In genomic region chr9:33289501-33289900, GRCh38 we compare ENCODE assay signal across 8 cellular contexts. TPM values are rescaled to one million over a fixed set of nuclear protein-coding genes. Genes with fewer than 3 reads are reported as not detected.
DNase-seq lines count a peak whose midpoint lies in the region; ATAC-seq, FAIRE-seq and TF ChIP-seq lines count a peak whose summit lies in the region.

No MANE protein-coding gene starts in this region.

- H2BK120ac ChIP-seq in mesendoderm (ENCODE audit: low read depth, low read length) = no peak overlapping the region

- no peaks in the 10 kb centered on the region for H3K4me1 ChIP-seq in SJCRH30
- H3K4me1 ChIP-seq in mesendoderm (ENCODE audit: control insufficient read depth, low read depth, low read length) = no peaks in the 10 kb centered on the region
- peaks cover 2 to 40% of the 10 kb centered on the region in 2 donors for H3K4me1 ChIP-seq in thoracic aorta (ENCODE audit: control insufficient read depth in 1 of 2, low read depth in 2 of 2)

- H3K4me3 ChIP-seq in SJCRH30 = peak overlapping the region; percentile 75
- H3K4me3 ChIP-seq in bronchial epithelial cell (ENCODE audit: low read depth, low read length) = peak overlapping the region; percentile 76
- H3K4me3 ChIP-seq in mesendoderm (ENCODE audit: low read length) = no peak overlapping the region
- H3K4me3 ChIP-seq in thoracic aorta = peak overlapping the region; percentile 94

- no peaks in the 10 kb centered on the region for H3K27me3 ChIP-seq in SJCRH30
- H3K27me3 ChIP-seq in bronchial epithelial cell (ENCODE audit: control insufficient read depth, insufficient read depth, low read length) = no peaks in the 10 kb centered on the region
- H3K27me3 ChIP-seq in mesendoderm (ENCODE audit: insufficient read depth, low read length, poor library complexity) = no peaks in the 10 kb centered on the region
- no peaks in the 10 kb centered on the region for H3K27me3 ChIP-seq in thoracic aorta (replicated peaks; ENCODE audit: insufficient read depth)

- H4K5ac ChIP-seq in mesendoderm (ENCODE audit: low read length) = no peak overlapping the region

- TF ChIP-seq CTCF in bronchial epithelial cell (IDR thresholded peaks at IDR 0.05; ENCODE audit: insufficient read depth, low read length, severe bottlenecking) (no peak), thoracic aorta (IDR thresholded peaks at IDR 0.05) (no peak)

- peak; percentile 20 for DNase-seq in ELR (ENCODE audit: low read depth)
- peak; percentile 12 to 18 for DNase-seq in SJCRH30
- no peak for DNase-seq in bronchial epithelial cell (ENCODE audit: low read depth)
- peak; percentile 18 for DNase-seq in mesendoderm
- no peak for DNase-seq in thoracic aorta (ENCODE audit: low spot score)
- DNase-seq in NOMO-1 treated with dmso at 0.1 percent for 144 hours (lab: John Stamatoyannopoulos, UW; ENCODE audit: unreplicated experiment) = no peak
- no peak for DNase-seq in superior temporal gyrus (ENCODE audit: extremely low spot score)
- no peak for DNase-seq in NCI-H2029 treated with DMSO at 0.1 percent for 48 hours (lab: John Stamatoyannopoulos, UW)

- peak overlapping the region; percentile 89 for H3K56ac ChIP-seq in mesendoderm (ENCODE audit: low read length)

- no peak for ATAC-seq in thoracic aorta (ENCODE audit: insufficient number of reproducible peaks, low FRiP score, low read depth)

- peaks cover 32% of the 10 kb centered on the region for H3K79me2 ChIP-seq in mesendoderm (ENCODE audit: control insufficient read depth, insufficient read depth, low read length)

- no peak overlapping the region for H2BK15ac ChIP-seq in mesendoderm (replicated peaks; ENCODE audit: low read depth)

- no peak for FAIRE-seq in bronchial epithelial cell (lab: Jason Lieb, UNC)

- no CpG with 5 or more reads among the region's 12 CpGs for WGBS in mesendoderm (ENCODE audit: extremely low coverage, insufficient coverage, low lambda C conversion rate)

- H3K9me3 ChIP-seq in SJCRH30 (replicated peaks) (no peaks in the 10 kb centered on the region), thoracic aorta (no peaks in the 10 kb centered on the region)

- H4K8ac ChIP-seq in mesendoderm (ENCODE audit: low read depth, low read length) = no peak overlapping the region

- H3K4me2 ChIP-seq in mesendoderm (ENCODE audit: low read length) = no peak overlapping the region

- peak overlapping the region; percentile 69 for H3K18ac ChIP-seq in mesendoderm (ENCODE audit: low read length)

- H3K23ac ChIP-seq in mesendoderm (ENCODE audit: low read length) = no peak overlapping the region

- H3K9ac ChIP-seq in mesendoderm (ENCODE audit: low read length) = peak overlapping the region; percentile 40

- H3K27ac ChIP-seq in SJCRH30 = peak overlapping the region; percentile 84
- H3K27ac ChIP-seq in mesendoderm (ENCODE audit: low read depth, low read length) = no peak overlapping the region
- peak overlapping the region; percentile 99 for H3K27ac ChIP-seq in thoracic aorta

- peak overlapping the region; percentile 41 for H3K4ac ChIP-seq in mesendoderm (ENCODE audit: low read depth, low read length)

- H3K36me3 ChIP-seq in SJCRH30 (peaks cover 13% of the 10 kb centered on the region; the same call in 1 of the 2 replicates), bronchial epithelial cell (ENCODE audit: control insufficient read depth, insufficient read depth, low read length) (peaks cover under 1% of the 10 kb centered on the region), mesendoderm (ENCODE audit: control insufficient read depth, insufficient read depth, low read length) (peaks cover 4% of the 10 kb centered on the region), thoracic aorta (peaks cover under 1% of the 10 kb centered on the region)

- no peak overlapping the region for H2AK5ac ChIP-seq in mesendoderm (ENCODE audit: low read length)

- H2BK5ac ChIP-seq in mesendoderm (ENCODE audit: low read length) = no peak overlapping the region

- H3K79me1 ChIP-seq in mesendoderm (ENCODE audit: low read length) = peaks cover 17% of the 10 kb centered on the region

RNA-seq across cellular contexts. Expression of gene NFX1, which starts 0.8 kb away (rescaled TPM):
- 22.2 and 22.6 TPM in 2 replicates for total RNA-seq in SJCRH30 (2014; rRNA removed; shearing (Covaris generic))
- total RNA-seq in bronchial epithelial cell = 19.2 and 25.5 TPM in 2 replicates
- 27.7 TPM for polyA plus RNA-seq in mesendoderm (2013, experiment 1 of 2)
- polyA plus RNA-seq in mesendoderm (2013, experiment 2 of 2) = 27.0 TPM
- total RNA-seq in thoracic aorta = 10 to 100 TPM; 22.5 to 39.7 TPM

RNA-seq across cellular contexts. Expression of gene CHMP5, which starts 24.7 kb away (rescaled TPM):
- total RNA-seq in SJCRH30 (2014; rRNA removed; shearing (Covaris generic)) = 67.6 and 74.5 TPM in 2 replicates
- total RNA-seq in bronchial epithelial cell (173 and 182 TPM in 2 replicates), thoracic aorta (10 to 100 TPM; 50.0 to 55.9 TPM)
- polyA plus RNA-seq in mesendoderm (2013, experiment 1 of 2) = 45.5 TPM
- polyA plus RNA-seq in mesendoderm (2013, experiment 2 of 2) = 45.1 TPM

RNA-seq across cellular contexts. Expression of gene BAG1, which starts 25.0 kb away (rescaled TPM):
- total RNA-seq in SJCRH30 (2014; rRNA removed; shearing (Covaris generic)) = 48.2 and 58.4 TPM in 2 replicates
- total RNA-seq in bronchial epithelial cell = 56.5 and 68.7 TPM in 2 replicates
- polyA plus RNA-seq in mesendoderm (2013, experiment 1 of 2) = 41.5 TPM
- polyA plus RNA-seq in mesendoderm (2013, experiment 2 of 2) = 39.9 TPM
- total RNA-seq in thoracic aorta = 10 to 100 TPM; 30.6 to 40.5 TPM

RNA-seq across cellular contexts. Expression of gene SPINK4, which starts 49.5 kb away (rescaled TPM):
- total RNA-seq in SJCRH30 (2014; rRNA removed; shearing (Covaris generic)) = not detected in 2 replicates
- total RNA-seq in bronchial epithelial cell (not detected in 2 replicates), thoracic aorta (not detected)
- polyA plus RNA-seq in mesendoderm (2013, experiment 1 of 2) = not detected
- polyA plus RNA-seq in mesendoderm (2013, experiment 2 of 2) = not detected

Comparison
In these comparisons a context has a peak if more than half of its experiments do, and no peak if none do; other contexts are left out.
1. DNase-seq: peak in ELR (single experiment), SJCRH30 (2 of 2) and mesendoderm (single experiment); none in bronchial epithelial cell (single experiment), thoracic aorta (single experiment), NOMO-1 treated with dmso at 0.1 percent for 144 hours (single experiment), superior temporal gyrus (single experiment) and NCI-H2029 treated with DMSO at 0.1 percent for 48 hours (single experiment).